In the genomic region with DNA sequence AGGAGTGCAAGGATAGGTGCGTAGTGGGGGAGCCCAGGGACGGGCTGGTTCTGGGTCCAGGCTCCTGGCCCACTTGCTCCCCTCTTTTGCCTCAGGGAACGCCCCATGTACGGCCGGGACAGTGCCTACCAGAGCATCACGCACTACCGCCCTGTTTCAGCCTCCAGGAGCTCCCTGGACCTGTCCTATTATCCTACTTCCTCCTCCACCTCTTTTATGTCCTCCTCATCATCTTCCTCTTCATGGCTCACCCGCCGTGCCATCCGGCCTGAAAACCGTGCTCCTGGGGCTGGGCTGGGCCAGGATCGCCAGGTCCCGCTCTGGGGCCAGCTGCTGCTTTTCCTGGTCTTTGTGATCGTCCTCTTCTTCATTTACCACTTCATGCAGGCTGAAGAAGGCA, we compare ENCODE assay signal across 10 cellular contexts. TPM values are rescaled to one million over a fixed set of nuclear protein-coding genes. Genes with fewer than 3 reads are reported as not detected.
DNase-seq lines count a peak whose midpoint lies in the region; ATAC-seq, FAIRE-seq and TF ChIP-seq lines count a peak whose summit lies in the region.
"Had no signal": no experiment of that assay in that cellular context is flagged by ENCODE, and none has a peak within 500 bp of the region (broad histone marks: within the 10 kb centered on the region; RNA-seq: fewer than 3 reads in every experiment).

No MANE protein-coding gene starts in this region.

- no peak overlapping the region for H2AK5ac ChIP-seq in trophoblast cell (ENCODE audit: low read length)

- peaks cover 13% of the 10 kb centered on the region for H3K79me1 ChIP-seq in trophoblast cell (ENCODE audit: low read length)

- no TSS peak for BruUV-seq in Caco-2 (replicated peaks; lab: Mats Ljungman, UMichigan)
- no TSS peak for BruUV-seq in OCI-LY7 (replicated peaks; lab: Mats Ljungman, UMichigan)
- BruUV-seq in endothelial cell of umbilical vein (replicated peaks; lab: Mats Ljungman, UMichigan) = no TSS peak

- no peak for TF ChIP-seq POLR2A in endothelial cell of umbilical vein (IDR thresholded peaks at IDR 0.05; ENCODE audit: low read depth, low read length)

- H3K9me2 ChIP-seq in OCI-LY7 (ENCODE audit: insufficient read depth, low read length) = no peaks in the 10 kb centered on the region

- H2BK5ac ChIP-seq in trophoblast cell (ENCODE audit: low read depth, low read length, poor library complexity) = no peak overlapping the region

- dilution Hi-C loops in endothelial cell of umbilical vein (cut with MboI; ENCODE audit: extremely low pct_ligation_motif_present, low sequenced_read_pairs) = no loop called here

- H3K27me3 ChIP-seq in Caco-2 (replicated peaks; ENCODE audit: control insufficient read depth, insufficient read depth, low read length) (no peaks in the 10 kb centered on the region), endothelial cell of umbilical vein (ENCODE audit: control insufficient read depth in 2 of 2, insufficient read depth in 2 of 2, low read length in 2 of 2) (no peaks in the 10 kb centered on the region), trophoblast cell (ENCODE audit: insufficient read depth, low read length) (no peaks in the 10 kb centered on the region), brain microvascular endothelial cell (replicated peaks) (no peaks in the 10 kb centered on the region)

- no peak overlapping the region for H4K8ac ChIP-seq in trophoblast cell (ENCODE audit: low read depth, low read length)

- H3K27ac ChIP-seq in OCI-LY7 (ENCODE audit: low read depth, low read length, poor library complexity, severe bottlenecking) = no peak overlapping the region
- H3K27ac ChIP-seq in endothelial cell of umbilical vein (ENCODE audit: insufficient read depth, low read depth, low read length) = no peak overlapping the region
- no peak overlapping the region for H3K27ac ChIP-seq in trophoblast cell (ENCODE audit: low read depth, low read length)
- H3K27ac ChIP-seq in brain microvascular endothelial cell = no peak overlapping the region

- H3K4me2 ChIP-seq in OCI-LY7 (ENCODE audit: low read length) (peak overlapping the region; percentile 71), endothelial cell of umbilical vein (ENCODE audit: insufficient read depth, low read length) (peak overlapping the region; percentile 51), trophoblast cell (ENCODE audit: low read length) (peak overlapping the region; percentile 89)

- H3K79me2 ChIP-seq in OCI-LY7 (ENCODE audit: insufficient read depth, low read depth, low read length) (peaks cover 13% of the 10 kb centered on the region), endothelial cell of umbilical vein (ENCODE audit: control insufficient read depth, insufficient read depth, low read length) (peaks cover 17% of the 10 kb centered on the region), trophoblast cell (ENCODE audit: control insufficient read depth, insufficient read depth, low read length, poor library complexity) (peaks cover 16% of the 10 kb centered on the region)

- H3K4me1 Mint-ChIP-seq in Caco-2 (ENCODE audit: low read depth, unreplicated experiment) = peaks cover 6% of the 10 kb centered on the region

- intact Hi-C loops in Caco-2 (cut with micrococcal nuclease; ENCODE audit: unreplicated experiment) (no loop called here), OCI-LY7 (cut with micrococcal nuclease; ENCODE audit: unreplicated experiment) (no loop called here), endothelial cell of umbilical vein (cut with micrococcal nuclease) (no loop called here)

- no peaks in the 10 kb centered on the region for H3K9me3 ChIP-seq in Caco-2
- H3K9me3 ChIP-seq in OCI-LY7 (ENCODE audit: low read length) = no peaks in the 10 kb centered on the region
- H3K9me3 ChIP-seq in endothelial cell of umbilical vein (replicated peaks; ENCODE audit: control insufficient read depth, insufficient read depth, low read length) = no peaks in the 10 kb centered on the region
- no peaks in the 10 kb centered on the region for H3K9me3 ChIP-seq in trophoblast cell (ENCODE audit: insufficient read depth, low read depth, low read length)

- H3K9me3 Mint-ChIP-seq in Caco-2 (ENCODE audit: unreplicated experiment) = no peaks in the 10 kb centered on the region

- no peak overlapping the region for H3K18ac ChIP-seq in trophoblast cell (ENCODE audit: low read length)

- no peak overlapping the region; the same call in 1 of the 2 replicates for H3K4me3 ChIP-seq in Caco-2 (ENCODE audit: low read depth, low read length)
- H3K4me3 ChIP-seq in OCI-LY7 (ENCODE audit: low read depth, low read length, poor library complexity, severe bottlenecking) = peak overlapping the region; percentile 88
- H3K4me3 ChIP-seq in endothelial cell of umbilical vein (replicated peaks in 1 of 3; ENCODE audit: insufficient read depth in 1 of 3, low read depth in 1 of 3, low read length in 3 of 3) = no peak overlapping the region
- H3K4me3 ChIP-seq in trophoblast cell (ENCODE audit: low read depth, low read length) = no peak overlapping the region
- no peak overlapping the region for H3K4me3 ChIP-seq in brain microvascular endothelial cell (ENCODE audit: low read depth, low read length)

- H4K91ac ChIP-seq in trophoblast cell (ENCODE audit: low read depth, low read length) = no peak overlapping the region

- H2BK120ac ChIP-seq in trophoblast cell (ENCODE audit: insufficient read depth, low read length, poor library complexity) = no peak overlapping the region

- in situ Hi-C loops in brain microvascular endothelial cell (cut with HindIII; ENCODE audit: low pct_ligation_motif_present, low sequenced_read_pairs) = no loop called here

- ATAC-seq in HG03135 (IDR thresholded peaks at IDR 0.05; ENCODE audit: unreplicated experiment) (no peak), GM21619 (IDR thresholded peaks at IDR 0.05; ENCODE audit: unreplicated experiment) (no peak)

- H2BK12ac ChIP-seq in trophoblast cell (ENCODE audit: low read length) = no peak overlapping the region

- H3K4me3 Mint-ChIP-seq in Caco-2 (ENCODE audit: unreplicated experiment) = peak overlapping the region; percentile 80

- FAIRE-seq in endothelial cell of umbilical vein (lab: Jason Lieb, UNC) = no peak
- FAIRE-seq: GM18507, islet of Langerhans had no signal

- TF ChIP-seq CTCF in Caco-2 (IDR thresholded peaks at IDR 0.05; ENCODE audit: insufficient read depth in 1 of 2, low read depth in 1 of 2, low read length in 1 of 2, severe bottlenecking in 1 of 2, unreplicated experiment in 1 of 2) = no peak
- TF ChIP-seq CTCF in OCI-LY7 (conservative IDR thresholded peaks at IDR 0.05; ENCODE audit: low read length) = no peak
- no peak for TF ChIP-seq CTCF in endothelial cell of umbilical vein (IDR thresholded peaks at IDR 0.05; ENCODE audit: extremely low read depth in 1 of 2, insufficient read depth in 1 of 2, low read depth in 1 of 2, low read length in 2 of 2)
- TF ChIP-seq CTCF in brain microvascular endothelial cell (IDR thresholded peaks at IDR 0.05; ENCODE audit: low read depth, low read length, missing control alignments) = no peak

- H3K23ac ChIP-seq in trophoblast cell (ENCODE audit: low read length) = no peak overlapping the region

- H3K9ac ChIP-seq in endothelial cell of umbilical vein (replicated peaks; ENCODE audit: extremely low read depth, insufficient read depth, low read length) (no peak overlapping the region), trophoblast cell (ENCODE audit: low read length) (no peak overlapping the region)

- no peak overlapping the region for H4K12ac ChIP-seq in trophoblast cell (ENCODE audit: low read depth, low read length)

- peaks cover 57% of the 10 kb centered on the region for H3K36me3 Mint-ChIP-seq in Caco-2 (ENCODE audit: insufficient read depth, unreplicated experiment)

- H3K14ac ChIP-seq in trophoblast cell (ENCODE audit: low read length) = no peak overlapping the region

- H3K4me1 ChIP-seq in Caco-2 (no peaks in the 10 kb centered on the region), OCI-LY7 (ENCODE audit: insufficient read depth, low read length, poor library complexity, severe bottlenecking) (peaks cover 22% of the 10 kb centered on the region), endothelial cell of umbilical vein (ENCODE audit: control insufficient read depth, extremely low read depth, insufficient read depth, low read length) (peaks cover 6% of the 10 kb centered on the region), trophoblast cell (ENCODE audit: control insufficient read depth in 1 of 2, insufficient read depth in 2 of 2, low read length in 2 of 2) (peaks cover 12 to 13% of the 10 kb centered on the region in 2 experiments)

- DNase-seq in Caco-2 (no peak), OCI-LY7 (ENCODE audit: low spot score) (no peak), endothelial cell of umbilical vein (ENCODE audit: low read depth, low spot score) (no peak), trophoblast cell (no peak), NCI-H2029 (lab: John Stamatoyannopoulos, UW) (no peak), brain microvascular endothelial cell (no peak)

- no peaks in the 10 kb centered on the region for H3K9me1 ChIP-seq in endothelial cell of umbilical vein (replicated peaks; ENCODE audit: control insufficient read depth, extremely low read depth, insufficient read depth, low read length)

- no peak overlapping the region for H2AFZ ChIP-seq in OCI-LY7 (ENCODE audit: low read length)
- no peak overlapping the region for H2AFZ ChIP-seq in endothelial cell of umbilical vein (ENCODE audit: low read depth, low read length)
- H2AFZ ChIP-seq in trophoblast cell (ENCODE audit: insufficient read depth, low read length, poor library complexity) = no peak overlapping the region

- H3K27ac Mint-ChIP-seq in Caco-2 (ENCODE audit: unreplicated experiment) = peak overlapping the region; percentile 68

- CTCF ChIA-PET in Caco-2 (lab: Charles Lee) (no interaction called here), OCI-LY7 (lab: Charles Lee; ENCODE audit: unreplicated experiment) (no interaction called here), endothelial cell of umbilical vein (lab: Charles Lee) (no interaction called here)

- WGBS in trophoblast cell (ENCODE audit: extremely low coverage, insufficient coverage, insufficient read length) = no CpG with 5 or more reads among the region's 14 CpGs

- H3K27me3 Mint-ChIP-seq in Caco-2 (ENCODE audit: insufficient read depth, unreplicated experiment) = no peaks in the 10 kb centered on the region

- H3K36me3 ChIP-seq in Caco-2 (ENCODE audit: control insufficient read depth, insufficient read depth, low read length) (peaks cover 2% of the 10 kb centered on the region; the same call in 1 of the 2 replicates), OCI-LY7 (ENCODE audit: insufficient read depth, low read length) (peaks cover 4% of the 10 kb centered on the region; the same call in 1 of the 2 replicates), endothelial cell of umbilical vein (ENCODE audit: control insufficient read depth in 2 of 2, extremely low read depth in 1 of 2, insufficient read depth in 2 of 2, low read length in 2 of 2) (no peaks in the 10 kb centered on the region), trophoblast cell (ENCODE audit: control insufficient read depth in 1 of 2, insufficient read depth in 2 of 2, low read length in 2 of 2) (peaks cover 7 to 15% of the 10 kb centered on the region in 2 experiments), brain microvascular endothelial cell (replicated peaks) (no peaks in the 10 kb centered on the region)

- POLR2A ChIA-PET in Caco-2 (lab: Charles Lee) (no interaction called here), OCI-LY7 (lab: Charles Lee) (no interaction called here), endothelial cell of umbilical vein (lab: Charles Lee) (no interaction called here)

- H4K20me1 ChIP-seq in OCI-LY7 (ENCODE audit: insufficient read depth, low read length) = no peaks in the 10 kb centered on the region
- H4K20me1 ChIP-seq in endothelial cell of umbilical vein (replicated peaks; ENCODE audit: control insufficient read depth, extremely low read depth, insufficient read depth, low read length) = no peaks in the 10 kb centered on the region

- H3K4ac ChIP-seq in trophoblast cell (ENCODE audit: low read depth, low read length) = no peak overlapping the region

RNA-seq across cellular contexts. Expression of a gene that starts 1.7 kb away (rescaled TPM):
- 67.2 and 70.1 TPM in 2 replicates for total RNA-seq in Caco-2 (2022)
- total RNA-seq in OCI-LY7 (2014; rRNA removed; shearing (Covaris generic)) = 25.3 and 35.4 TPM in 2 replicates
- total RNA-seq in OCI-LY7 (2022) = 64.1 and 64.6 TPM in 2 replicates
- total RNA-seq in endothelial cell of umbilical vein = 71.5 and 76.8 TPM in 2 replicates
- 47.0 and 50.6 TPM in 2 replicates for polyA plus RNA-seq in endothelial cell of umbilical vein
- 62.3 and 65.3 TPM in 2 replicates for polyA plus RNA-seq in endothelial cell of umbilical vein (2011; cell fraction: cytosol; rRNA removed)
- polyA plus RNA-seq in endothelial cell of umbilical vein (2011; cell fraction: nucleus; rRNA removed) = 58.2 and 63.0 TPM in 2 replicates
- 69.6 and 87.5 TPM in 2 replicates for polyA plus RNA-seq in endothelial cell of umbilical vein (2012)
- polyA minus RNA-seq in endothelial cell of umbilical vein = 34.2 and 47.7 TPM in 2 replicates
- polyA minus RNA-seq in endothelial cell of umbilical vein (2011; cell fraction: cytosol; rRNA and poly(A)+ RNA removed) = 56.5 TPM
- polyA minus RNA-seq in endothelial cell of umbilical vein (2011; cell fraction: nucleus; rRNA and poly(A)+ RNA removed) = 14.7 and 18.9 TPM in 2 replicates
- 70.7 and 72.7 TPM in 2 replicates for polyA plus RNA-seq in trophoblast cell (2013)

RNA-seq across cellular contexts. Expression of a gene that starts 6.4 kb away (rescaled TPM):
- total RNA-seq in Caco-2 (2022) (546 and 634 TPM in 2 replicates), OCI-LY7 (2022) (96.9 and 97.7 TPM in 2 replicates), endothelial cell of umbilical vein (1,474 and 1,671 TPM in 2 replicates)
- total RNA-seq in OCI-LY7 (2014; rRNA removed; shearing (Covaris generic)) = 78.8 and 91.2 TPM in 2 replicates
- 658 and 817 TPM in 2 replicates for polyA plus RNA-seq in endothelial cell of umbilical vein
- 586 and 692 TPM in 2 replicates for polyA plus RNA-seq in endothelial cell of umbilical vein (2011; cell fraction: cytosol; rRNA removed)
- 1,827 and 2,405 TPM in 2 replicates for polyA plus RNA-seq in endothelial cell of umbilical vein (2011; cell fraction: nucleus; rRNA removed)
- 942 and 1,144 TPM in 2 replicates for polyA plus RNA-seq in endothelial cell of umbilical vein (2012)
- 2,274 and 2,423 TPM in 2 replicates for polyA minus RNA-seq in endothelial cell of umbilical vein
- polyA minus RNA-seq in endothelial cell of umbilical vein (2011; cell fraction: cytosol; rRNA and poly(A)+ RNA removed) = 691 TPM
- 948 and 1,772 TPM in 2 replicates for polyA minus RNA-seq in endothelial cell of umbilical vein (2011; cell fraction: nucleus; rRNA and poly(A)+ RNA removed)
- polyA plus RNA-seq in trophoblast cell (2013) = 739 and 796 TPM in 2 replicates

RNA-seq across cellular contexts. Expression of a gene that starts 17.4 kb away (rescaled TPM):
- total RNA-seq in Caco-2 (2022) (2,081 and 2,086 TPM in 2 replicates), OCI-LY7 (2022) (2,447 and 2,466 TPM in 2 replicates), endothelial cell of umbilical vein (2,493 and 2,979 TPM in 2 replicates)
- 4,261 and 4,291 TPM in 2 replicates for total RNA-seq in OCI-LY7 (2014; rRNA removed; shearing (Covaris generic))
- polyA plus RNA-seq in endothelial cell of umbilical vein = 6,375 and 7,586 TPM in 2 replicates
- 8,116 and 9,197 TPM in 2 replicates for polyA plus RNA-seq in endothelial cell of umbilical vein (2011; cell fraction: cytosol; rRNA removed)
- polyA plus RNA-seq in endothelial cell of umbilical vein (2011; cell fraction: nucleus; rRNA removed) = 2,307 and 2,831 TPM in 2 replicates
- polyA plus RNA-seq in endothelial cell of umbilical vein (2012) = 3,703 and 5,650 TPM in 2 replicates
- 1,869 and 2,194 TPM in 2 replicates for polyA minus RNA-seq in endothelial cell of umbilical vein
- 1,135 TPM for polyA minus RNA-seq in endothelial cell of umbilical vein (2011; cell fraction: cytosol; rRNA and poly(A)+ RNA removed)
- polyA minus RNA-seq in endothelial cell of umbilical vein (2011; cell fraction: nucleus; rRNA and poly(A)+ RNA removed) = 299 and 338 TPM in 2 replicates
- 2,879 and 2,940 TPM in 2 replicates for polyA plus RNA-seq in trophoblast cell (2013)

RNA-seq across cellular contexts. Expression of a gene that starts 28.3 kb away (rescaled TPM):
- total RNA-seq in Caco-2 (2022) = 8.8 and 9.7 TPM in 2 replicates
- total RNA-seq in OCI-LY7 (2014; rRNA removed; shearing (Covaris generic)) = 13.4 and 23.1 TPM in 2 replicates
- total RNA-seq in OCI-LY7 (2022) = 21.5 and 30.1 TPM in 2 replicates
- 47.5 and 61.5 TPM in 2 replicates for total RNA-seq in endothelial cell of umbilical vein
- polyA plus RNA-seq in endothelial cell of umbilical vein = 84.9 and 90.8 TPM in 2 replicates
- polyA plus RNA-seq in endothelial cell of umbilical vein (2011; cell fraction: cytosol; rRNA removed) = 52.3 and 57.1 TPM in 2 replicates
- 36.1 and 37.4 TPM in 2 replicates for polyA plus RNA-seq in endothelial cell of umbilical vein (2011; cell fraction: nucleus; rRNA removed)
- polyA plus RNA-seq in endothelial cell of umbilical vein (2012) = 109 and 110 TPM in 2 replicates
- 49.5 and 53.4 TPM in 2 replicates for polyA minus RNA-seq in endothelial cell of umbilical vein
- polyA minus RNA-seq in endothelial cell of umbilical vein (2011; cell fraction: cytosol; rRNA and poly(A)+ RNA removed) = 13.8 TPM
- 8.6 and 12.2 TPM in 2 replicates for polyA minus RNA-seq in endothelial cell of umbilical vein (2011; cell fraction: nucleus; rRNA and poly(A)+ RNA removed)
- polyA plus RNA-seq in trophoblast cell (2013) = 19.1 and 20.0 TPM in 2 replicates

RNA-seq across cellular contexts. Expression of a gene that starts 30.6 kb away (rescaled TPM):
- total RNA-seq in Caco-2 (2022) = 30.2 and 34.0 TPM in 2 replicates
- total RNA-seq in OCI-LY7 (2014; rRNA removed; shearing (Covaris generic)) = 74.2 and 94.5 TPM in 2 replicates
- total RNA-seq in OCI-LY7 (2022) = 85.3 and 104 TPM in 2 replicates
- total RNA-seq in endothelial cell of umbilical vein = 43.4 and 46.6 TPM in 2 replicates
- polyA plus RNA-seq in endothelial cell of umbilical vein = 33.8 and 37.2 TPM in 2 replicates
- polyA plus RNA-seq in endothelial cell of umbilical vein (2011; cell fraction: cytosol; rRNA removed) = 16.7 and 24.8 TPM in 2 replicates
- 175 and 186 TPM in 2 replicates for polyA plus RNA-seq in endothelial cell of umbilical vein (2011; cell fraction: nucleus; rRNA removed)
- polyA plus RNA-seq in endothelial cell of umbilical vein (2012) = 18.7 and 22.4 TPM in 2 replicates
- polyA minus RNA-seq in endothelial cell of umbilical vein = 20.5 and 27.7 TPM in 2 replicates
- polyA minus RNA-seq in endothelial cell of umbilical vein (2011; cell fraction: cytosol; rRNA and poly(A)+ RNA removed) = 22.4 TPM
- 28.5 and 35.5 TPM in 2 replicates for polyA minus RNA-seq in endothelial cell of umbilical vein (2011; cell fraction: nucleus; rRNA and poly(A)+ RNA removed)
- 14.4 and 14.7 TPM in 2 replicates for polyA plus RNA-seq in trophoblast cell (2013)
